In the genomic region with DNA sequence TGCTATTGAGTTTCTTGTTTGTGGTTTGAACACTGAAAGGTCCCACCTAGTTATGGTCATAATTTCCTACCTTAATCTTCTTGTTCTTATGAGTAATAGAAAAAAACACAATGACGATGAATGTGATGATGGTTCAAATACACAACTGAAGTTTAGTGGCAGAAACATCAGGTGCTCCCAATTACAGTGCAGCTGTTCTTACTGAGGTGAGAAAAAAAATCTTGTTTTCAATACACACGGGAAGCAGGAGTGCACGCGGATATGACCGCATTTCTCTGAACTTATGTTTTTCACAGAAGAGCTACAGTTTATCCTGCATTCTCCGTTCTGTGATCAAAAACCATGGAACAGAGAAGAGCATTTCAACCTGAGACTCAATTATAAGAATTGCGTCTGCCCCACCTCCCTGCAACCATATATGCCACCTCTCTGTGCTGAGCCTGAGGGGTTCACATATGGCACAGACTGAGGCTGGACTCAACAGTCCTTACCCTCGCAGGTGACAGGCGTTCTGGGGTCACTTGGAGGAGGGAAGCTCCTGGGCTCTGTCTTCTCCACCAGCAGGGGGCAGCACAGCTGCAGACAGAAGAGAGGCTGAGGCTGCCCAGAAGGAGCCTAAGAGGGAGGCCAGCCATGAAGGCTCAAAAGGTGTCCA, we compare ENCODE assay signal across 8 cellular contexts.
DNase-seq lines count a peak whose midpoint lies in the region; ATAC-seq and TF ChIP-seq lines count a peak whose summit lies in the region.

No MANE protein-coding gene starts in this region.

- no peak overlapping the region for H3K27ac Mint-ChIP-seq in mesothelial cell of epicardium

- DNase-seq in DMS 273 (lab: John Stamatoyannopoulos, UW; ENCODE audit: unreplicated experiment) (peak; percentile 72), DMS 273 treated with DMSO at 0.1 percent for 48 hours (lab: John Stamatoyannopoulos, UW) (no peak), NB4 (ENCODE audit: low read depth) (peak; percentile 69), coronary artery (ENCODE audit: low spot score) (no peak), mesothelial cell of epicardium (ENCODE audit: low spot score in 2 of 2, unreplicated experiment in 2 of 2) (no peak)
- peak; percentile 53 for DNase-seq in activated CD4-positive, alpha-beta T cell treated with anti-CD3 and anti-CD28 coated beads for 1 hour
- peak; percentile 32 to 42 for DNase-seq in stimulated activated CD8-positive, alpha-beta memory T cell treated with anti-CD3 and anti-CD28 coated beads, Interleukin-4, amount 100 ng/mL, for 4 hours (ENCODE audit: low read depth in 2 of 2, low spot score in 1 of 2)

- H3K4me3 ChIP-seq in NB4 (ENCODE audit: low read depth, low read length) (no peak overlapping the region), coronary artery (no peak overlapping the region)

- H3K9me3 Mint-ChIP-seq in mesothelial cell of epicardium, result no peaks in the 10 kb centered on the region

- no peak overlapping the region for H3K4me3 Mint-ChIP-seq in mesothelial cell of epicardium

- ATAC-seq in GM19351 (IDR thresholded peaks at IDR 0.05; ENCODE audit: unreplicated experiment), result no peak

- peaks cover 77% of the 10 kb centered on the region for H3K27me3 Mint-ChIP-seq in mesothelial cell of epicardium (ENCODE audit: low read depth)

- TF ChIP-seq POLR2A in NB4 (IDR thresholded peaks at IDR 0.05; ENCODE audit: extremely low read depth, insufficient read length), result no peak

- no peaks in the 10 kb centered on the region for H3K36me3 Mint-ChIP-seq in mesothelial cell of epicardium

- TF ChIP-seq CTCF in NB4 (IDR thresholded peaks at IDR 0.05; ENCODE audit: low read depth, low read length), result peak; percentile 94
- peak; percentile 29 for TF ChIP-seq CTCF in coronary artery (IDR thresholded peaks at IDR 0.05)
- TF ChIP-seq CTCF in mesothelial cell of epicardium (IDR thresholded peaks at IDR 0.05; ENCODE audit: unreplicated experiment), result peak; percentile 73

- no peak overlapping the region for H3K27ac ChIP-seq in coronary artery

- no peaks in the 10 kb centered on the region for H3K4me1 Mint-ChIP-seq in mesothelial cell of epicardium

Comparison
In these comparisons a context has a peak if more than half of its experiments do, and no peak if none do; other contexts are left out.
1. DNase-seq: peak in DMS 273 (single experiment), NB4 (single experiment), activated CD4-positive, alpha-beta T cell treated with anti-CD3 and anti-CD28 coated beads for 1 hour (single experiment) and stimulated activated CD8-positive, alpha-beta memory T cell treated with anti-CD3 and anti-CD28 coated beads, Interleukin-4, amount 100 ng/mL, for 4 hours (2 of 2); none in DMS 273 treated with DMSO at 0.1 percent for 48 hours (single experiment), coronary artery (single experiment) and mesothelial cell of epicardium (0 of 2).
2. CTCF ChIP-seq: peak in every context shown above with its lines; median percentile 94 in NB4; 73 in mesothelial cell of epicardium; 29 in coronary artery.